ENCODE assay signal across 17 cellular contexts in the genomic region with DNA sequence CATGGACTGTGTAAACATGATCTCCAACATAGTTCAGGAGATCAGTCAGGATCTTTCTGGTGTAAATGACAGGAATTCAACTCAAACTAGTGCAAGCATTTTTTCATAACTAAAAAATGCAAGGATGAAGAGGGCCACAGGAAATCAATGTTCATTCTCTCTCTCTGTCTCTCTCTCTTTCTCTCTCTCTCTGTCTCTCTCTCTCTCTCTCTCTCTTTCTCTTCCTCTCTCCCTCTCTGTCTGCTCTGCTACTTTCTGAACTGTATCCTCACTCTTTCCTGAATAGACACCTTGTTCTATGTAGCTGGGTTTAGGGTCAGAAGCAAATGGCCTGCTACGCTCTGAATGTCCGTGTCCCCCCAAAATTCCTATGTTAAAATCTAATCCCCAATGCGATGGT.
DNase-seq lines count a peak whose midpoint lies in the region; ATAC-seq and TF ChIP-seq lines count a peak whose summit lies in the region.
"Had no signal": no experiment of that assay in that cellular context is flagged by ENCODE, and none has a peak within 500 bp of the region (broad histone marks: within the 10 kb centered on the region; RNA-seq: fewer than 3 reads in every experiment).

No MANE protein-coding gene starts in this region.

- H3K27ac ChIP-seq in GM23338 (ENCODE audit: low read depth) = no peak overlapping the region
- no peak overlapping the region for H3K27ac ChIP-seq in colonic mucosa
- H3K27ac ChIP-seq in transverse colon = no peak overlapping the region
- H3K27ac ChIP-seq: 22Rv1, BLaER1, C4-2B, GM23248 had no signal

- H3K4me2 ChIP-seq in GM23338 = no peak overlapping the region
- H3K4me2 ChIP-seq: BLaER1 had no signal

- 94 to 100% methylated on average over 1 to 3 of the region's 3 CpGs for WGBS in transverse colon (ENCODE audit: low coverage in 1 of 2), 2 donors

- H3K9me2 ChIP-seq in GM23338 (ENCODE audit: insufficient read depth) = no peaks in the 10 kb centered on the region

- H3K27me3 ChIP-seq in GM23338 (ENCODE audit: insufficient read depth) (no peaks in the 10 kb centered on the region), colonic mucosa (no peaks in the 10 kb centered on the region), transverse colon (no peaks in the 10 kb centered on the region)
- H3K27me3 ChIP-seq: BLaER1 had no signal

- H3K4me1 ChIP-seq in GM23338 (ENCODE audit: insufficient read depth) (0 out of 2 replicates have a peak, but pooled peaks cover 4% of the 10 kb centered on the region), colonic mucosa (no peaks in the 10 kb centered on the region), transverse colon (peaks cover 0 to 5% (median 0%) of the 10 kb centered on the region in 4 donors)
- H3K4me1 ChIP-seq: BLaER1, Caco-2 had no signal

- no peak overlapping the region for H3K4me3 ChIP-seq in GM23338
- H3K4me3 ChIP-seq in colonic mucosa = no peak overlapping the region
- no peak overlapping the region for H3K4me3 ChIP-seq in transverse colon
- H3K4me3 ChIP-seq: BLaER1, GM23248 had no signal

- no peak overlapping the region for H3K27ac Mint-ChIP-seq in GM23338
- H3K27ac Mint-ChIP-seq in chondrocyte (ENCODE audit: unreplicated experiment) = peak overlapping the region; percentile 28
- peak overlapping the region; percentile 17 for H3K27ac Mint-ChIP-seq in memory B cell
- H3K27ac Mint-ChIP-seq: B cell; CD4-positive, CD25-positive, alpha-beta regulatory T cell; CD8-positive, alpha-beta T cell had no signal

- H3K4me3 Mint-ChIP-seq in GM23338 (no peak overlapping the region), chondrocyte (ENCODE audit: unreplicated experiment) (no peak overlapping the region), memory B cell (no peak overlapping the region)
- H3K4me3 Mint-ChIP-seq: B cell; CD4-positive, CD25-positive, alpha-beta regulatory T cell; CD8-positive, alpha-beta T cell had no signal

- no peak for TF ChIP-seq EP300 in transverse colon (IDR thresholded peaks at IDR 0.05; ENCODE audit: low read depth)

- TF ChIP-seq CTCF in GM23338 (conservative IDR thresholded peaks at IDR 0.05; ENCODE audit: low read depth in 2 of 2) (no peak), chondrocyte (IDR thresholded peaks at IDR 0.05) (no peak), colonic mucosa (IDR thresholded peaks at IDR 0.05) (no peak), transverse colon (IDR thresholded peaks at IDR 0.05) (no peak)

- peaks cover 3% of the 10 kb centered on the region for H3K27me3 Mint-ChIP-seq in GM23338 (ENCODE audit: insufficient read depth, low read depth, poor library complexity)
- peaks cover 3% of the 10 kb centered on the region for H3K27me3 Mint-ChIP-seq in chondrocyte (ENCODE audit: low read depth)
- peaks cover 12% of the 10 kb centered on the region for H3K27me3 Mint-ChIP-seq in memory B cell

- DNase-seq in GM23338 (ENCODE audit: low spot score) (no peak), chondrocyte (ENCODE audit: low spot score) (no peak), memory B cell (ENCODE audit: low spot score in 2 of 2) (no peak), colonic mucosa (no peak), transverse colon (no peak)
- DNase-seq: Caco-2; CD4-positive, CD25-positive, alpha-beta regulatory T cell; CD8-positive, alpha-beta T cell; DMS153; DND-41; GM23248; HCEC 1CT had no signal

- peaks cover 12% of the 10 kb centered on the region; the same call in 2 of the 3 replicates for H3K4me1 Mint-ChIP-seq in GM23338
- H3K4me1 Mint-ChIP-seq in chondrocyte (ENCODE audit: low read depth) = peaks cover 28% of the 10 kb centered on the region
- peaks cover 6% of the 10 kb centered on the region for H3K4me1 Mint-ChIP-seq in memory B cell
- H3K4me1 Mint-ChIP-seq: CD4-positive, CD25-positive, alpha-beta regulatory T cell had no signal

- ATAC-seq in GM23338 = no peak
- ATAC-seq in memory B cell (ENCODE audit: low read depth) = no peak
- no peak for ATAC-seq in HG03097 (IDR thresholded peaks at IDR 0.05; ENCODE audit: low FRiP score, unreplicated experiment)
- ATAC-seq: CD8-positive, alpha-beta T cell had no signal

- in situ Hi-C loops in transverse colon (cut with MboI; ENCODE audit: low pct_ligation_motif_present in 1 of 4, low pct_unique_long_range_greater_than_20kb in 1 of 4, low sequenced_read_pairs in 3 of 4) = loop anchor here in 2 of 4 donors (25.0 kb wide), 1 partner anchor 400 kb away; no protein-coding TSS in a partner anchor

- intact Hi-C loops in colonic mucosa (cut with DNase I) = loop anchor here (10.0 kb wide), 1 partner anchor 867 kb away; no protein-coding TSS in a partner anchor
- intact Hi-C loops in transverse colon (cut with DNase I; ENCODE audit: low total_unique reads) = loop anchor here (5.0 kb wide), 1 partner anchor 400 kb away; no protein-coding TSS in a partner anchor

- TF ChIP-seq POLR2A in transverse colon (IDR thresholded peaks at IDR 0.05) = no peak

- H3K36me3 Mint-ChIP-seq in GM23338 (ENCODE audit: low read depth) = no peaks in the 10 kb centered on the region
- no peaks in the 10 kb centered on the region for H3K36me3 Mint-ChIP-seq in chondrocyte (ENCODE audit: low read depth)
- no peaks in the 10 kb centered on the region for H3K36me3 Mint-ChIP-seq in memory B cell
- H3K36me3 Mint-ChIP-seq: CD4-positive, CD25-positive, alpha-beta regulatory T cell; CD8-positive, alpha-beta T cell had no signal

- H3K79me2 ChIP-seq in GM23338 (replicated peaks; ENCODE audit: insufficient read depth) = no peaks in the 10 kb centered on the region

- no peak overlapping the region for H3K9ac ChIP-seq in colonic mucosa (ENCODE audit: low read depth in 2 of 2, low read length in 2 of 2)
- H3K9ac ChIP-seq: BLaER1, GM23248 had no signal

- H3K9me3 Mint-ChIP-seq in GM23338 (no peaks in the 10 kb centered on the region), chondrocyte (ENCODE audit: low read depth) (no peaks in the 10 kb centered on the region), memory B cell (no peaks in the 10 kb centered on the region)
- H3K9me3 Mint-ChIP-seq: CD8-positive, alpha-beta T cell had no signal

- H4K20me1 ChIP-seq in GM23338 (replicated peaks; ENCODE audit: insufficient read depth) = no peaks in the 10 kb centered on the region
- H4K20me1 ChIP-seq: BLaER1 had no signal

- H3F3A ChIP-seq in GM23338 (replicated peaks; ENCODE audit: low read depth) = no peaks in the 10 kb centered on the region

- H3K9me3 ChIP-seq in colonic mucosa = no peaks in the 10 kb centered on the region
- no peaks in the 10 kb centered on the region for H3K9me3 ChIP-seq in transverse colon
- H3K9me3 ChIP-seq: BLaER1, Caco-2 had no signal

- peak overlapping the region; percentile 70; the same call in 1 of the 2 replicates for H2AFZ ChIP-seq in GM23338
- H2AFZ ChIP-seq: GM23248 had no signal

- H3K36me3 ChIP-seq in GM23338 (ENCODE audit: insufficient read depth) = no peaks in the 10 kb centered on the region
- no peaks in the 10 kb centered on the region for H3K36me3 ChIP-seq in colonic mucosa
- H3K36me3 ChIP-seq in transverse colon = no peaks in the 10 kb centered on the region
- H3K36me3 ChIP-seq: BLaER1 had no signal

TF ChIP-seq in GM23338, 12 proteins besides CTCF, POLR2A, EP300 and RAD21:
- TF ChIP-seq ZNF114 (CRISPR knock-in tag; IDR thresholded peaks at IDR 0.05) (no peak), POLR2AphosphoS5 (IDR thresholded peaks at IDR 0.05; ENCODE audit: low read depth) (no peak), ZNF331 (CRISPR knock-in tag; IDR thresholded peaks at IDR 0.05; ENCODE audit: low read depth) (no peak), JUNB (IDR thresholded peaks at IDR 0.05; ENCODE audit: unreplicated experiment) (no peak), EZH2 (IDR thresholded peaks at IDR 0.05; ENCODE audit: low read depth, unreplicated experiment) (no peak), CREB1 (CRISPR knock-in tag; IDR thresholded peaks at IDR 0.05; ENCODE audit: low read depth) (no peak), STAT1 (IDR thresholded peaks at IDR 0.05; ENCODE audit: unreplicated experiment) (no peak)
TF ChIP-seq in GM23338: peak in this region for 0.
